9 cellular contexts compared by ENCODE assay signal in genomic region chr3:184229424-184230080, GRCh38. TPM values are rescaled to one million over a fixed set of nuclear protein-coding genes. Genes with fewer than 3 reads are reported as not detected.
DNase-seq lines count a peak whose midpoint lies in the region; ATAC-seq and TF ChIP-seq lines count a peak whose summit lies in the region.
"Had no signal": no experiment of that assay in that cellular context is flagged by ENCODE, and none has a peak within 500 bp of the region (broad histone marks: within the 10 kb centered on the region; RNA-seq: fewer than 3 reads in every experiment).

Gene VWA5B2 (plus strand): TSS chr3:184229585. CDS start chr3:184230529, 944 bp downstream.

- H3K9ac ChIP-seq in rectal smooth muscle tissue (ENCODE audit: low read length): no peak within 1 kb of the TSS

- peak; percentile 62 for TF ChIP-seq CTCF in Calu3 (IDR thresholded peaks at IDR 0.05; ENCODE audit: unreplicated experiment)

- H3K27me3 ChIP-seq in SJCRH30 (0 out of 2 replicates have a peak, but pooled peaks cover 4% of the 10 kb centered on the region), rectal smooth muscle tissue (ENCODE audit: control insufficient read depth, insufficient read depth, low read length) (peaks cover 18% of the 10 kb centered on the region), aorta (ENCODE audit: control insufficient read depth in 1 of 2, insufficient read depth in 2 of 2, low read length in 1 of 2) (no peaks in the 10 kb centered on the region)

- H3K36me3 Mint-ChIP-seq in Calu3 (ENCODE audit: insufficient read depth, unreplicated experiment): peaks cover 8% of the 10 kb centered on the region

- H3K27ac ChIP-seq in SJCRH30 (no peak within 1 kb of the TSS), rectal smooth muscle tissue (ENCODE audit: low read depth, low read length) (no peak within 1 kb of the TSS), aorta (ENCODE audit: low read depth in 1 of 2, low read length in 2 of 2) (no peak within 1 kb of the TSS)

- 0 to 1% methylated on average over 22 to 64 of the region's 64 CpGs for WGBS in aorta, 2 donors

- peaks cover 13% of the 10 kb centered on the region; the same call in 1 of the 2 replicates for H3K4me1 ChIP-seq in SJCRH30
- H3K4me1 ChIP-seq in rectal smooth muscle tissue (ENCODE audit: control insufficient read depth, insufficient read depth, low read length): no peaks in the 10 kb centered on the region
- H3K4me1 ChIP-seq in aorta (ENCODE audit: control insufficient read depth in 1 of 2, insufficient read depth in 2 of 2, low read length in 2 of 2): no peaks in the 10 kb centered on the region

- CTCF ChIA-PET in Calu3 (lab: Charles Lee): interaction anchor here (1.5 kb wide), 1 partner anchor 11 kb away, joined by 7 read pairs; no protein-coding TSS in a partner anchor

- H3K27me3 Mint-ChIP-seq in Calu3 (ENCODE audit: unreplicated experiment): peaks cover 78% of the 10 kb centered on the region

- peaks cover 8% of the 10 kb centered on the region for H3K4me1 Mint-ChIP-seq in Calu3 (ENCODE audit: low read depth, unreplicated experiment)

- no peak within 1 kb of the TSS for H3K27ac Mint-ChIP-seq in Calu3 (ENCODE audit: unreplicated experiment)

- BruUV-seq in Calu3 (replicated peaks; lab: Mats Ljungman, UMichigan): no TSS peak

- H3K36me3 ChIP-seq in SJCRH30 (no peaks in the 10 kb centered on the region), rectal smooth muscle tissue (ENCODE audit: control insufficient read depth, insufficient read depth, low read length) (no peaks in the 10 kb centered on the region), aorta (ENCODE audit: control insufficient read depth in 1 of 2, insufficient read depth in 2 of 2, low read length in 1 of 2) (no peaks in the 10 kb centered on the region)

- no peaks in the 10 kb centered on the region for H3K9me3 Mint-ChIP-seq in Calu3 (ENCODE audit: low read depth, unreplicated experiment)

- intact Hi-C loops in Calu3 (cut with micrococcal nuclease; ENCODE audit: unreplicated experiment): no loop called here
- intact Hi-C loops in left ventricle myocardium superior (cut with micrococcal nuclease): no loop called here
- intact Hi-C loops in aorta (cut with DNase I): no loop called here

- peak; percentile 92 for DNase-seq in Calu3
- DNase-seq in Jurkat, Clone E6-1 (ENCODE audit: low read depth, low spot score): peak; percentile 60
- DNase-seq in SJCRH30: peak; percentile 68 to 72
- peak; percentile 79 for DNase-seq in activated naive CD4-positive, alpha-beta T cell treated with anti-CD3 and anti-CD28 coated beads, Interleukin-2, amount 50 U/mL, for 16 hours
- peak; percentile 77 for DNase-seq in left ventricle myocardium superior
- DNase-seq in aorta: peak; percentile 62 to 88

- peak within 1 kb of the TSS; percentile 8 for H3K4me3 Mint-ChIP-seq in Calu3 (ENCODE audit: low read depth, unreplicated experiment)

- H3K9me3 ChIP-seq in SJCRH30 (replicated peaks): no peaks in the 10 kb centered on the region
- H3K9me3 ChIP-seq in aorta (ENCODE audit: control insufficient read depth, low read length): no peaks in the 10 kb centered on the region

- ATAC-seq in GM21515 (IDR thresholded peaks at IDR 0.05; ENCODE audit: unreplicated experiment) (peak; percentile 72), left ventricle myocardium superior (peak; percentile 96), aorta (ENCODE audit: low FRiP score) (peak; percentile 82)

- H3K4me3 ChIP-seq in Jurkat, Clone E6-1 (ENCODE audit: low read length): peak within 1 kb of the TSS; percentile 59
- H3K4me3 ChIP-seq in SJCRH30: peak within 1 kb of the TSS; percentile 55
- peak within 1 kb of the TSS; percentile 59 for H3K4me3 ChIP-seq in rectal smooth muscle tissue (ENCODE audit: low read length)
- H3K4me3 ChIP-seq in aorta (ENCODE audit: low read length in 2 of 2): peak within 1 kb of the TSS; percentile 5 to 60

RNA-seq across cellular contexts. Expression of gene VWA5B2, which starts in this region (rescaled TPM):
- 0.54 and 0.90 TPM in 2 replicates for total RNA-seq in Calu3 (2022)
- 3.1 TPM for polyA plus RNA-seq in Jurkat, Clone E6-1 (2012; ENCODE audit: insufficient read depth, insufficient read length)
- 0.51 and 1.0 TPM in 2 replicates for total RNA-seq in SJCRH30 (2014; rRNA removed; shearing (Covaris generic))
- not detected for total RNA-seq in left ventricle myocardium superior
- total RNA-seq in aorta: not detected
- polyA plus RNA-seq in aorta: under 1 TPM in 1 of 2 donors, not detected in 1; 0.10 TPM
- total RNA-seq: T-helper 1 cell treated with Interleukin-12 subunit alpha and Interleukin-12 subunit beta and Interleukin-4 antibody, amounts not matched to agents 30 ng/mL and 1 ng/mL, for 36 hours had no signal

Comparison
In these comparisons a context has a peak if more than half of its experiments do, and no peak if none do; other contexts are left out.
1. Peak in DNase-seq in Calu3; RNA of the gene not detected or under 1 TPM.
2. Peak in DNase-seq and ATAC-seq in left ventricle myocardium superior; RNA of the gene not detected or under 1 TPM.
3. Peak in DNase-seq, ATAC-seq and H3K4me3 ChIP-seq in aorta; RNA of the gene not detected or under 1 TPM.